In genomic region chr3:175009294-175009693, GRCh38 we compare ENCODE assay signal across 26 cellular contexts.
DNase-seq lines count a peak whose midpoint lies in the region; ATAC-seq, FAIRE-seq and TF ChIP-seq lines count a peak whose summit lies in the region.
"Had no signal": no experiment of that assay in that cellular context is flagged by ENCODE, and none has a peak within 500 bp of the region (broad histone marks: within the 10 kb centered on the region; RNA-seq: fewer than 3 reads in every experiment).

No MANE protein-coding gene starts in this region.

- FAIRE-seq in A204.1 (lab: Jason Lieb, UNC) (peak; percentile 44), A549 (lab: Jason Lieb, UNC) (no peak), K562 (lab: Jason Lieb, UNC) (no peak), islet of Langerhans (lab: Jason Lieb, UNC) (peak; percentile 76), urothelium cell line (lab: Jason Lieb, UNC) (no peak)
- FAIRE-seq: GM12878, GM12892, GM18507 had no signal

- intact Hi-C loops in K562 (cut with micrococcal nuclease): no loop called here

- no peaks in the 10 kb centered on the region for H4K20me1 ChIP-seq in K562 (replicated peaks; ENCODE audit: control insufficient read depth, insufficient read depth, low read length)
- H4K20me1 ChIP-seq: BLaER1 had no signal

- no peaks in the 10 kb centered on the region for H3K9me1 ChIP-seq in K562 (ENCODE audit: control insufficient read depth, insufficient read depth, low read length)

- POLR2A ChIA-PET in A549 (lab: Yijun Ruan, JAX) (no interaction called here), K562 (lab: Yijun Ruan, JAX) (no interaction called here)

- H3K9me3 ChIP-seq in A549 (no peaks in the 10 kb centered on the region), K562 (replicated peaks; ENCODE audit: control insufficient read depth, insufficient read depth, low read depth, low read length) (no peaks in the 10 kb centered on the region; the same call in 1 of the 2 replicates)
- H3K9me3 ChIP-seq: BE2C, BLaER1 had no signal

- DNase-seq in A549 (ENCODE audit: low read depth in 1 of 2, low spot score in 1 of 2) (no peak), K562 (ENCODE audit: extremely low read depth in 1 of 4, low spot score in 3 of 4) (no peak), GOT3 (lab: John Stamatoyannopoulos, UW) (no peak), urothelium cell line (ENCODE audit: low spot score) (no peak)
- DNase-seq: 8988T; ACHN; BE2C; C1 segment of cervical spinal cord; CD4-positive, alpha-beta memory T cell; CD4-positive, CD25-positive, alpha-beta regulatory T cell; CD8-positive, alpha-beta memory T cell; COR-L47; DMS 273 treated with DMSO at 0.1 percent for 48 hours; DMS153; DMS53; DMS79; DND-41; EL; GDM1 had no signal

- H2AFZ ChIP-seq in K562 (ENCODE audit: low read depth, low read length): no peak overlapping the region

- WGBS in A549 (ENCODE audit: missing lambda C conversion rate): 80% methylated on average over 2 of the region's 2 CpGs
- WGBS in K562 (ENCODE audit: insufficient coverage, low coverage, missing lambda C conversion rate): 0% methylated on average over 2 of the region's 2 CpGs

- TF ChIP-seq EP300 in A549 (IDR thresholded peaks at IDR 0.05): no peak
- TF ChIP-seq EP300 in K562 (IDR thresholded peaks at IDR 0.05; ENCODE audit: low read length): no peak

- in situ Hi-C loops in K562 (cut with MboI): no loop called here

- no peaks in the 10 kb centered on the region for H3K79me2 ChIP-seq in K562 (ENCODE audit: control insufficient read depth, insufficient read depth, low read length)

- H3K9ac ChIP-seq in K562 (ENCODE audit: insufficient read depth in 1 of 2, low read depth in 2 of 2, low read length in 2 of 2): no peak overlapping the region
- H3K9ac ChIP-seq: BLaER1 had no signal

- TF ChIP-seq POLR2A in A549 (IDR thresholded peaks at IDR 0.05; ENCODE audit: low read length) (no peak), K562 (conservative IDR thresholded peaks at IDR 0.05) (no peak)

- no peak for ATAC-seq in A549
- no peak for ATAC-seq in K562
- no peak for ATAC-seq in HG03469 (IDR thresholded peaks at IDR 0.05; ENCODE audit: unreplicated experiment)
- ATAC-seq: GM12878 had no signal

- no peak overlapping the region for H3K4me2 ChIP-seq in A549
- no peak overlapping the region for H3K4me2 ChIP-seq in K562 (ENCODE audit: insufficient read depth, low read length)
- H3K4me2 ChIP-seq: BLaER1 had no signal

- no TSS peak for BruUV-seq in K562 (replicated peaks; lab: Mats Ljungman, UMichigan)

- TF ChIP-seq RAD21 in A549 (conservative IDR thresholded peaks at IDR 0.05 in 1 of 2, IDR thresholded peaks at IDR 0.05 in 1 of 2): no peak
- no peak for TF ChIP-seq RAD21 in K562 (CRISPR knock-in tag; conservative IDR thresholded peaks at IDR 0.05 in 1 of 2, IDR thresholded peaks at IDR 0.05 in 1 of 2)

- H3K36me3 ChIP-seq in K562 (ENCODE audit: control insufficient read depth, insufficient read depth, low read length): no peaks in the 10 kb centered on the region
- H3K36me3 ChIP-seq: BE2C, BLaER1 had no signal

- H3K27me3 ChIP-seq in K562 (ENCODE audit: control insufficient read depth in 2 of 2, insufficient read depth in 2 of 2, low read length in 2 of 2): no peaks in the 10 kb centered on the region
- H3K27me3 ChIP-seq: BE2C, BLaER1 had no signal

- H3K4me3 ChIP-seq in A549 (no peak overlapping the region), K562 (no peak overlapping the region)
- H3K4me3 ChIP-seq: BLaER1, GM12878 had no signal

- H3K27ac ChIP-seq in A549 (no peak overlapping the region), K562 (ENCODE audit: extremely low read depth, low read depth, low read length) (no peak overlapping the region)
- H3K27ac ChIP-seq: BLaER1 had no signal

- no peak for TF ChIP-seq CTCF in A549 (IDR thresholded peaks at IDR 0.05)
- no peak for TF ChIP-seq CTCF in K562 (IDR thresholded peaks at IDR 0.05 in 2 of 3, conservative IDR thresholded peaks at IDR 0.05 in 1 of 3; ENCODE audit: insufficient read depth in 2 of 3, low read depth in 1 of 3, low read length in 3 of 3)

- CTCF ChIA-PET in A549 (lab: Yijun Ruan, JAX) (no interaction called here), K562 (lab: Yijun Ruan, JAX; ENCODE audit: low intra/inter-chr PET ratio) (no interaction called here)

- H3K4me1 ChIP-seq in A549 (no peaks in the 10 kb centered on the region), K562 (replicated peaks in 1 of 2; ENCODE audit: control insufficient read depth in 2 of 2, insufficient read depth in 2 of 2, low read length in 2 of 2) (no peaks in the 10 kb centered on the region)
- H3K4me1 ChIP-seq: BE2C, BLaER1 had no signal

TF ChIP-seq in A549, 52 proteins besides CTCF, POLR2A, EP300 and RAD21:
- TF ChIP-seq HOXB5 (CRISPR knock-in tag; IDR thresholded peaks at IDR 0.05) (no peak), MAFK (IDR thresholded peaks at IDR 0.05; ENCODE audit: partially characterized antibody) (peak; percentile 77)

TF ChIP-seq in K562, 482 proteins besides CTCF, POLR2A, EP300 and RAD21:
- TF ChIP-seq MAFF (IDR thresholded peaks at IDR 0.05; ENCODE audit: low read length) (peak; percentile 37; the same call in 1 of the 2 replicates), ASH1L (IDR thresholded peaks at IDR 0.05; ENCODE audit: borderline replicate concordance, low read depth, partially characterized antibody) (no peak), MAFG (tag; conservative IDR thresholded peaks at IDR 0.05) (peak; percentile 47), SMARCA4 (IDR thresholded peaks at IDR 0.05) (no peak), SIRT6 (IDR thresholded peaks at IDR 0.05; ENCODE audit: low read depth, low read length) (no peak), ZNF316 (IDR thresholded peaks at IDR 0.05) (peak; percentile 72), HDAC8 (tag; IDR thresholded peaks at IDR 0.05) (no peak), ZNF174 (CRISPR knock-in tag; IDR thresholded peaks at IDR 0.05) (no peak), ZNF133 (CRISPR knock-in tag; IDR thresholded peaks at IDR 0.05) (no peak), C11orf30 (IDR thresholded peaks at IDR 0.05; ENCODE audit: low read depth) (peak; percentile 27; the same call in 1 of the 2 replicates), SMAD1 (IDR thresholded peaks at IDR 0.05; ENCODE audit: low read depth, low read length, partially characterized antibody) (no peak), RHOXF2B (CRISPR knock-in tag; conservative IDR thresholded peaks at IDR 0.05) (no peak), MAFK (IDR thresholded peaks at IDR 0.05; ENCODE audit: low read length) (peak; percentile 41; the same call in 1 of the 2 replicates), ZNF24 (IDR thresholded peaks at IDR 0.05) (no peak), HINFP (tag; conservative IDR thresholded peaks at IDR 0.05; ENCODE audit: low read depth) (no peak)
